8 cellular contexts compared by ENCODE assay signal in genomic region chr9:36458430-36458915, GRCh38. TPM values are rescaled to one million over a fixed set of nuclear protein-coding genes. Genes with fewer than 3 reads are reported as not detected.
DNase-seq lines count a peak whose midpoint lies in the region; ATAC-seq and TF ChIP-seq lines count a peak whose summit lies in the region.
"Not testable (repeated sequence)": the region's sequence is repeated elsewhere in the genome, so short reads cannot be mapped to it uniquely, and the experiment has no call there.

No MANE protein-coding gene starts in this region.

- intact Hi-C loops in CD14-positive monocyte (cut with micrococcal nuclease): not testable (repeated sequence)

- H3K4me3 Mint-ChIP-seq in CD14-positive monocyte: peak overlapping the region; percentile 67 to 86

- DNase-seq in CD14-positive monocyte (ENCODE audit: low spot score): not testable (repeated sequence)
- peak; percentile 42 for DNase-seq in T follicular helper cell (ENCODE audit: low read depth)
- peak; percentile 35 to 55 for DNase-seq in activated CD8-positive, alpha-beta memory T cell treated with anti-CD3 and anti-CD28 coated beads for 1 hour (ENCODE audit: extremely low read depth in 1 of 2, low read depth in 1 of 2)
- peak; percentile 49 for DNase-seq in activated naive CD4-positive, alpha-beta T cell treated with anti-CD3 and anti-CD28 coated beads, Interleukin-2, amount 50 U/mL, for 16 hours
- DNase-seq in stimulated activated CD8-positive, alpha-beta memory T cell treated with anti-CD3 and anti-CD28 coated beads, Interleukin-2, amount 100 ng/mL, for 1 hour (ENCODE audit: low read depth in 2 of 2): peak; percentile 27 to 30

- not testable (repeated sequence) for H3K36me3 ChIP-seq in neutrophil

- H3K36me3 Mint-ChIP-seq in CD14-positive monocyte: peaks cover 25 to 33% of the 10 kb centered on the region in 2 donors

- peaks cover 30% of the 10 kb centered on the region for H3K4me1 Mint-ChIP-seq in CD14-positive monocyte

- H3K27ac ChIP-seq in neutrophil: peak overlapping the region; percentile 51

- H3K27me3 Mint-ChIP-seq in CD14-positive monocyte (ENCODE audit: low read depth in 3 of 3): not testable (repeated sequence)

- ATAC-seq in GM19395 (IDR thresholded peaks at IDR 0.05; ENCODE audit: unreplicated experiment) (peak; percentile 81), HG03064 (IDR thresholded peaks at IDR 0.05; ENCODE audit: low read depth, unreplicated experiment) (peak; percentile 51)

- H3K27ac Mint-ChIP-seq in CD14-positive monocyte: peak overlapping the region in 6 of 7 donors; percentile 13 to 86 (median 42)

- H3K4me1 ChIP-seq in neutrophil (ENCODE audit: control insufficient read depth in 1 of 2, insufficient read depth in 1 of 2, low read depth in 1 of 2, low read length in 1 of 2): peaks cover 10 to 13% of the 10 kb centered on the region in 2 experiments

- peak overlapping the region in 1 of 2 experiments; percentile 26 for H3K4me3 ChIP-seq in neutrophil (ENCODE audit: low read depth in 1 of 2, low read length in 1 of 2)

- H3K9me3 Mint-ChIP-seq in CD14-positive monocyte: not testable (repeated sequence)

- not testable (repeated sequence) for H3K27me3 ChIP-seq in neutrophil

- not testable (repeated sequence) for TF ChIP-seq CTCF in CD14-positive monocyte (IDR thresholded peaks at IDR 0.05); neutrophil (IDR thresholded peaks at IDR 0.05)

- not testable (repeated sequence) for H3K9me3 ChIP-seq in neutrophil

RNA-seq across cellular contexts. Expression of gene RNF38, which starts 58.4 kb away (rescaled TPM):
- 10 to 100 TPM; 11.3 to 13.6 TPM for polyA plus RNA-seq in CD14-positive monocyte
